Comparison of ENCODE assay signal across 18 cellular contexts in the genomic region with DNA sequence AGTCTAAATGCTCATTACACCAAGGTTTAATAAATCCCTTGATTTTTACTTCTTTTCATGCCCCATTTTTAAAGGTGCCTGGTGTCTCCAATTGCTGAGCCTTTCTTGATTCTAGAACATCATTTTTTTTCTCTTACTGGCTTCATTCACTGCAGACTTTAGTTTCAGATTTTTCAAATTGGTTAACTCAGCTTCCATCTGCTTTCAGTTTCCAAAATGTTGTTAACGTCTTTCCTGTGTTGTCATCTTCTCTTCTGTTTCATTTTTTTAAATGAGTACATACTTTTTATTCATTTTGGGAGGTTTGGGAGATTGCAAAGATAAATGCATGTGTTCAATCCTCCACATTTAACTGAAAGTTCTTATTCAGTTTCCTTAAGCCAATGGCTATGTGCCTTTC.
DNase-seq lines count a peak whose midpoint lies in the region; ATAC-seq, FAIRE-seq and TF ChIP-seq lines count a peak whose summit lies in the region.
"Had no signal": no experiment of that assay in that cellular context is flagged by ENCODE, and none has a peak within 500 bp of the region (broad histone marks: within the 10 kb centered on the region; RNA-seq: fewer than 3 reads in every experiment).

No MANE protein-coding gene starts in this region.

- H3K9me3 ChIP-seq in GM12878 (replicated peaks; ENCODE audit: control insufficient read depth, insufficient read depth, low read length) = no peaks in the 10 kb centered on the region
- peaks cover 0 to 3% (median 0%) of the 10 kb centered on the region in 4 donors for H3K9me3 ChIP-seq in sigmoid colon
- peaks cover 0 to 5% (median 0%) of the 10 kb centered on the region in 4 donors for H3K9me3 ChIP-seq in Peyer's patch
- H3K9me3 ChIP-seq: SJCRH30 had no signal

- H3K36me3 ChIP-seq in GM12878 (ENCODE audit: control insufficient read depth in 2 of 2, insufficient read depth in 2 of 2, low read length in 1 of 2) = no peaks in the 10 kb centered on the region
- no peaks in the 10 kb centered on the region for H3K36me3 ChIP-seq in sigmoid colon
- H3K36me3 ChIP-seq in Peyer's patch = no peaks in the 10 kb centered on the region
- H3K36me3 ChIP-seq: SJCRH30 had no signal

- no peak overlapping the region for H3K4me2 ChIP-seq in GM12878 (ENCODE audit: control insufficient read depth, insufficient read depth)

- H3K36me3 Mint-ChIP-seq in activated T-cell treated with anti-CD3 and anti-CD28 coated beads, Interleukin-2, amount 50 U/mL, for 24 hours (ENCODE audit: low read depth) = no peaks in the 10 kb centered on the region
- H3K36me3 Mint-ChIP-seq: CD4-positive, CD25-positive, alpha-beta regulatory T cell had no signal

- BruUV-seq in GM12878 (replicated peaks; lab: Mats Ljungman, UMichigan) = no TSS peak

- H3K27ac ChIP-seq in GM12878 (ENCODE audit: control insufficient read depth, insufficient read depth) (no peak overlapping the region), dorsolateral prefrontal cortex (peak overlapping the region in 11 of 59 donors; percentile 4 to 83 (median 40)), sigmoid colon (no peak overlapping the region), Peyer's patch (no peak overlapping the region)
- H3K27ac ChIP-seq: SJCRH30 had no signal

- TF ChIP-seq CTCF in GM12878 (IDR thresholded peaks at IDR 0.05 in 2 of 3, conservative IDR thresholded peaks at IDR 0.05 in 1 of 3; ENCODE audit: control insufficient read depth in 2 of 3, extremely low read depth in 1 of 3, insufficient read depth in 1 of 3, low read depth in 3 of 3, low read length in 3 of 3) (no peak), dorsolateral prefrontal cortex (IDR thresholded peaks at IDR 0.05 in 54 of 56, conservative IDR thresholded peaks at IDR 0.05 in 2 of 56; ENCODE audit: low read depth in 1 of 56, partially characterized antibody in 56 of 56) (no peak), sigmoid colon (IDR thresholded peaks at IDR 0.05) (no peak), Peyer's patch (IDR thresholded peaks at IDR 0.05) (no peak)

- H3K27me3 Mint-ChIP-seq in activated T-cell treated with anti-CD3 and anti-CD28 coated beads, Interleukin-2, amount 50 U/mL, for 24 hours = no peaks in the 10 kb centered on the region

- H3K9me3 Mint-ChIP-seq in activated T-cell treated with anti-CD3 and anti-CD28 coated beads, Interleukin-2, amount 50 U/mL, for 24 hours = peaks cover 8% of the 10 kb centered on the region

- H4K20me1 ChIP-seq in GM12878 (ENCODE audit: control insufficient read depth, insufficient read depth) = no peaks in the 10 kb centered on the region

- TF ChIP-seq POLR2A in GM12878 (IDR thresholded peaks at IDR 0.05; ENCODE audit: low read depth, low read length) (no peak), sigmoid colon (IDR thresholded peaks at IDR 0.05) (no peak), Peyer's patch (IDR thresholded peaks at IDR 0.05) (no peak)

- no peak overlapping the region for H2AFZ ChIP-seq in GM12878 (ENCODE audit: control insufficient read depth, low read depth, low read length)
- H2AFZ ChIP-seq: GM23338 had no signal

- H3K27ac Mint-ChIP-seq in activated T-cell treated with anti-CD3 and anti-CD28 coated beads, Interleukin-2, amount 50 U/mL, for 24 hours = peak overlapping the region; percentile 30
- H3K27ac Mint-ChIP-seq: GM23338 had no signal

- in situ Hi-C loops in GM12878 (cut with MboI) = no loop called here

- H3K4me1 Mint-ChIP-seq in activated T-cell treated with anti-CD3 and anti-CD28 coated beads, Interleukin-2, amount 50 U/mL, for 24 hours (ENCODE audit: low read depth) = peaks cover 2% of the 10 kb centered on the region
- H3K4me1 Mint-ChIP-seq: CD4-positive, CD25-positive, alpha-beta regulatory T cell had no signal

- H3K27me3 ChIP-seq in GM12878 (replicated peaks in 1 of 2; ENCODE audit: control insufficient read depth in 2 of 2, insufficient read depth in 2 of 2, low read length in 1 of 2) = no peaks in the 10 kb centered on the region
- H3K27me3 ChIP-seq in dorsolateral prefrontal cortex = no peaks in the 10 kb centered on the region
- no peaks in the 10 kb centered on the region for H3K27me3 ChIP-seq in sigmoid colon
- H3K27me3 ChIP-seq in Peyer's patch = no peaks in the 10 kb centered on the region
- H3K27me3 ChIP-seq: SJCRH30 had no signal

- POLR2A ChIA-PET in GM12878 (lab: Charles Lee) = no interaction called here

- DNase-seq in activated T-cell treated with anti-CD3 and anti-CD28 coated beads, Interleukin-2, amount 50 U/mL, for 24 hours = no peak
- no peak for DNase-seq in activated T-cell treated with anti-CD3 and anti-CD28 coated beads for 4 hours
- DNase-seq in GM12878 (ENCODE audit: low read depth, low spot score) = no peak
- DNase-seq in dorsolateral prefrontal cortex = no peak
- no peak for DNase-seq in sigmoid colon
- DNase-seq in Peyer's patch = no peak
- DNase-seq: AML-193, NCI-H1417 treated with DMSO at 0.1 percent for 48 hours, NCI-H1930, NCI-H2171, NCI-H446 treated with DMSO at 0.1 percent for 48 hours, PC-3, SJCRH30 had no signal

- no peaks in the 10 kb centered on the region for H3K4me1 ChIP-seq in GM12878 (ENCODE audit: control insufficient read depth, insufficient read depth, low read length)
- H3K4me1 ChIP-seq in sigmoid colon = no peaks in the 10 kb centered on the region
- H3K4me1 ChIP-seq in Peyer's patch = no peaks in the 10 kb centered on the region
- H3K4me1 ChIP-seq: SJCRH30 had no signal

- 0% methylated on average over 1 of the region's 1 CpG for WGBS in GM12878 (ENCODE audit: insufficient coverage, insufficient replicate concordance, low lambda C conversion rate, missing lambda C conversion rate)
- 62 to 67% methylated on average over 1 of the region's 1 CpG for WGBS in sigmoid colon, 2 donors

- no peak overlapping the region for H3K4me3 Mint-ChIP-seq in activated T-cell treated with anti-CD3 and anti-CD28 coated beads, Interleukin-2, amount 50 U/mL, for 24 hours
- H3K4me3 Mint-ChIP-seq: CD4-positive, CD25-positive, alpha-beta regulatory T cell; GM23338 had no signal

- H3K4me3 ChIP-seq in GM12878 (no peak overlapping the region), dorsolateral prefrontal cortex (no peak overlapping the region), sigmoid colon (no peak overlapping the region), Peyer's patch (no peak overlapping the region)
- H3K4me3 ChIP-seq: GM23338, SJCRH30 had no signal

- SMC1A ChIA-PET in GM12878 (lab: Charles Lee; ENCODE audit: uncharacterized antibody, unreplicated experiment) = no interaction called here

- TF ChIP-seq EP300 in GM12878 (IDR thresholded peaks at IDR 0.05; ENCODE audit: borderline replicate concordance in 1 of 2, control insufficient read depth in 1 of 2, low read depth in 2 of 2, low read length in 2 of 2) = no peak
- TF ChIP-seq EP300 in sigmoid colon (IDR thresholded peaks at IDR 0.05) = no peak

- RAD21 ChIA-PET in GM12878 (lab: Charles Lee; ENCODE audit: unreplicated experiment) = no interaction called here

- H3K79me2 ChIP-seq in GM12878 (ENCODE audit: control insufficient read depth, insufficient read depth, low read length) = no peaks in the 10 kb centered on the region

- no peak overlapping the region for H3K9ac ChIP-seq in GM12878 (ENCODE audit: control insufficient read depth, insufficient read depth, low read length)

- CTCF ChIA-PET in GM12878 (lab: Yijun Ruan, JAX) = interaction anchor here (1.0 kb wide), 1 partner anchor 97 kb away, joined by 3 read pairs; no protein-coding TSS in a partner anchor

- peak; percentile 44 for ATAC-seq in GM18909 (IDR thresholded peaks at IDR 0.05; ENCODE audit: poor library complexity, unreplicated experiment)
- ATAC-seq in GM21786 (IDR thresholded peaks at IDR 0.05; ENCODE audit: unreplicated experiment) = peak; percentile 70
- ATAC-seq in GM12878 = peak; percentile 65
- ATAC-seq: GM23338, HCT116, PC-3 had no signal

- intact Hi-C loops in GM12878 (cut with micrococcal nuclease; ENCODE audit: unreplicated experiment) (no loop called here), dorsolateral prefrontal cortex (cut with DNase I) (no loop called here), sigmoid colon (cut with DNase I) (no loop called here)

- no peak for TF ChIP-seq RAD21 in GM12878 (IDR thresholded peaks at IDR 0.05; ENCODE audit: insufficient read depth, low read depth, low read length)

- FAIRE-seq in GM12878 (lab: Jason Lieb, UNC) = no peak

TF ChIP-seq in GM12878, 131 proteins besides CTCF, POLR2A, EP300 and RAD21:
- no peak for TF ChIP-seq ATF2 (IDR thresholded peaks at IDR 0.05; ENCODE audit: low read length)
- TF ChIP-seq ELK1 (IDR thresholded peaks at IDR 0.05; ENCODE audit: low read depth, low read length) = no peak
- TF ChIP-seq DPF2 (IDR thresholded peaks at IDR 0.05) = no peak
- TF ChIP-seq HDAC2 (IDR thresholded peaks at IDR 0.05) = no peak
- no peak for TF ChIP-seq NFIC (IDR thresholded peaks at IDR 0.05; ENCODE audit: low read depth, low read length)
- TF ChIP-seq ZBED1 (IDR thresholded peaks at IDR 0.05; ENCODE audit: borderline replicate concordance) = no peak
